ENCODE assay signal across 16 cellular contexts in the genomic region with DNA sequence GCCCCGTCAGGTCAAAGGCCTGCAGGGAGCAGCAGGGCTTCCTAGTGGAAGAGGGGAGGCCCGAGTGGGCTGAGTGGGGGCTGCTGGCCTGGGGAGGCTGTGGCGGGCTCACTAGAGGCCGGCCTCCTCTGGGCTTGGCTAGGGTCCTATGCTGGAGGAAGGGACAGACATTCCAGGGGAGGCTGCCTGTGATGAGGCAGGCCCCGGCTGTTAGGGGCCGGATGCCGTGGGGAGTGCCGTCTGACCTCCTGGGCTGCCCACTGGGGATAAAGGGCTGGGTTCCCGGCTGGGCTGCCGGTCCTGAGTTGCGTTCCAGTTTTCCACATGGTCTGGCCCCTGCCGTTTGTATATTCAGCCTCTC. TPM values are rescaled to one million over a fixed set of nuclear protein-coding genes. Genes with fewer than 3 reads are reported as not detected.
DNase-seq lines count a peak whose midpoint lies in the region; TF ChIP-seq lines count a peak whose summit lies in the region.
"Had no signal": no experiment of that assay in that cellular context is flagged by ENCODE, and none has a peak within 500 bp of the region (broad histone marks: within the 10 kb centered on the region; RNA-seq: fewer than 3 reads in every experiment).

No MANE protein-coding gene starts in this region.

- peak; percentile 48 for DNase-seq in H7
- peak; percentile 49 for DNase-seq in ecto neural progenitor cell (ENCODE audit: low spot score)
- DNase-seq in iPS-NIHi11 (ENCODE audit: low spot score): peak; percentile 4
- peak; percentile 86 for DNase-seq in posterior vena cava (ENCODE audit: low spot score)
- DNase-seq in NCI-H2171 treated with DMSO at 0.1 percent for 48 hours (lab: John Stamatoyannopoulos, UW): no peak
- DNase-seq in cerebellar nuclear complex (lab: John Stamatoyannopoulos, UW): no peak
- no peak for DNase-seq in NK-92 treated with Interleukin-12 subunit alpha and Interleukin-12 subunit beta, amount 100 ng/mL, for 24 hours (lab: John Stamatoyannopoulos, UW)
- no peak for DNase-seq in erythroblast (lab: John Stamatoyannopoulos, UW)
- DNase-seq: DMS153, EL, Kasumi-1, NCI-H1417, NCI-H1930, NCI-H524 treated with DMSO at 0.1 percent for 48 hours, PC-3 had no signal

- TF ChIP-seq POLR2A in erythroblast (IDR thresholded peaks at IDR 0.05; ENCODE audit: low read length): no peak

- no peaks in the 10 kb centered on the region for H3K27me3 ChIP-seq in H7 (ENCODE audit: control insufficient read depth, insufficient read depth, low read length)

- intact Hi-C loops in posterior vena cava (cut with DNase I): no loop called here

- H3K4me3 ChIP-seq in H7 (ENCODE audit: insufficient read depth, low read depth, low read length): no peak overlapping the region

- H3K36me3 ChIP-seq in H7 (replicated peaks; ENCODE audit: control insufficient read depth, insufficient read depth, low read length): no peaks in the 10 kb centered on the region

RNA-seq across cellular contexts. Expression of gene PRXL2B, which starts 21.1 kb away (rescaled TPM):
- total RNA-seq in H7 (2014; rRNA removed; shearing (Covaris generic)): 62.9 and 83.5 TPM in 2 replicates
- total RNA-seq in posterior vena cava: 10 to 100 TPM; 11.4 to 12.2 TPM

RNA-seq across cellular contexts. Expression of gene MMEL1, which starts 25.2 kb away (rescaled TPM):
- 1.3 and 3.0 TPM in 2 replicates for total RNA-seq in H7 (2014; rRNA removed; shearing (Covaris generic))
- 1 to 10 TPM in 1 of 2 donors, under 1 TPM in 1; 0.57 to 1.8 TPM for total RNA-seq in posterior vena cava
- total RNA-seq: H4, PC-3 had no signal

RNA-seq across cellular contexts. Expression of gene TNFRSF14, which starts 51.5 kb away (rescaled TPM):
- 0.07 and 0.55 TPM in 2 replicates for total RNA-seq in H7 (2014; rRNA removed; shearing (Covaris generic))
- total RNA-seq in posterior vena cava: 10 to 100 TPM; 37.7 to 63.6 TPM

Comparison
In these comparisons a context has a peak if more than half of its experiments do, and no peak if none do; other contexts are left out.
1. DNase-seq: peak in H7 (single experiment), ecto neural progenitor cell (single experiment), iPS-NIHi11 (single experiment) and posterior vena cava (single experiment); none in NCI-H2171 treated with DMSO at 0.1 percent for 48 hours (single experiment), cerebellar nuclear complex (0 of 2), NK-92 treated with Interleukin-12 subunit alpha and Interleukin-12 subunit beta, amount 100 ng/mL, for 24 hours (single experiment) and erythroblast (0 of 2).
2. RNA of gene TNFRSF14, which starts 51.5 kb away (total RNA-seq): 37.7 to 63.6 TPM in posterior vena cava; 0.07 to 0.55 TPM in H7; every median in the first group is over 10 times any median in the second.